Comparison of ENCODE assay signal across 6 cellular contexts in the genomic region with DNA sequence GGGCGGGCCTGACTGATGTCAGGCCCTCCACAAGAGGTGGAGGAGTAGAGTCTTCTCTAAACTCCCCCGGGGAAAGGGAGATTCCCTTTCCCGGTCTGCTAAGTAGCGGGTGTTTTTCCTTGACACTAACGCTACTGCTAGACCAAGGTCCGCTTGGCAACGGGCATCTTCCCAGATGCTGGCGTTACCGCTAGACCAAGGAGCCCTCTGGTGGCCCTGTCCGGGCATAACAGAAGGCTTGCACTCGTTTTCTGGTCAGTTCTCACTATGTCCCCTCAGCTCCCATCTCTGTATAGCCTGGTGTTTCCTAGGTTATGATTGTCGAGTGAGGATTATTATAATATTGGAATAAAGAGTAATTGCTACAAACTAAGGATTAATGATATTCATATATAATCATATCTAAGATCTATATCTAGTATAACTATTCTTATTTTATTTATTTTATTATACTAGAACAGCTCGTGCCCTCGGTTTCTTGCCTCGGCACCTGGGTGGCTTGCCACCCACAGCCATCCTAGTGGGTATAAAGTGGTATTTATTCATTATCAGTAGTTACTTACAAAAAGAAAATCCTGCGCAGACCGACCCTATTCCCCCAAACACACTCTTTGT. TPM values are rescaled to one million over a fixed set of nuclear protein-coding genes. Genes with fewer than 3 reads are reported as not detected.
DNase-seq lines count a peak whose midpoint lies in the region; ATAC-seq and TF ChIP-seq lines count a peak whose summit lies in the region.
"Not testable (repeated sequence)": the region's sequence is repeated elsewhere in the genome, so short reads cannot be mapped to it uniquely, and the experiment has no call there.

No MANE protein-coding gene starts in this region.

- peak; percentile 56 for TF ChIP-seq RAD21 in IMR-90 (IDR thresholded peaks at IDR 0.05; ENCODE audit: low read length)

- dilution Hi-C loops in IMR-90 (cut with HindIII; ENCODE audit: low sequenced_read_pairs, unreplicated experiment), result not testable (repeated sequence)

- peak; percentile 42; the same call in 1 of the 2 replicates for ATAC-seq in IMR-90 (ENCODE audit: low read depth)

- not testable (repeated sequence) for BruUV-seq in IMR-90 (replicated peaks; lab: Mats Ljungman, UMichigan)

- no CpG with 5 or more reads among the region's 17 CpGs for WGBS in IMR-90 (ENCODE audit: extremely low coverage in 2 of 2, insufficient read length in 1 of 2), 2 experiments

- not testable (repeated sequence) for H2BK5ac ChIP-seq in IMR-90 (ENCODE audit: low read depth, low read length, poor library complexity, severe bottlenecking)

- not testable (repeated sequence) for H3K27me3 ChIP-seq in BJ (ENCODE audit: control insufficient read depth, insufficient read depth, low read length); IMR-90 (ENCODE audit: control insufficient read depth, insufficient read depth, low read length); Peyer's patch; cardiac muscle cell

- POLR2A ChIA-PET in BJ (lab: Charles Lee); IMR-90 (lab: Charles Lee; ENCODE audit: unreplicated experiment): not testable (repeated sequence)

- intact Hi-C loops in IMR-90 (cut with micrococcal nuclease), result not testable (repeated sequence)

- not testable (repeated sequence) for H2AK9ac ChIP-seq in IMR-90 (replicated peaks; ENCODE audit: low read depth, low read length, poor library complexity)

- H2BK15ac ChIP-seq in IMR-90 (ENCODE audit: low read depth, low read length), result not testable (repeated sequence)

- H3K27ac ChIP-seq in IMR-90 (ENCODE audit: insufficient read depth, low read length); cardiac muscle cell: not testable (repeated sequence)
- H3K27ac ChIP-seq in Peyer's patch, result peak overlapping the region in 1 of 4 donors; percentile 39

- not testable (repeated sequence) for H2AK5ac ChIP-seq in IMR-90 (ENCODE audit: low read depth, low read length)

- in situ Hi-C loops in IMR-90 (cut with MboI; ENCODE audit: low sequenced_read_pairs), result not testable (repeated sequence)

- H3K9ac ChIP-seq in IMR-90 (ENCODE audit: low read depth, low read length), result not testable (repeated sequence)

- H2AFZ ChIP-seq in IMR-90 (replicated peaks; ENCODE audit: low read length, poor library complexity), result not testable (repeated sequence)

- not testable (repeated sequence) for DNase-seq in BJ (ENCODE audit: low read depth)
- DNase-seq in IMR-90 (peak; percentile 69), Peyer's patch (peak; percentile 35 to 83 (median 76)), anterior cingulate cortex (lab: John Stamatoyannopoulos, UW) (peak in 36 of 58 donors; percentile 3 to 74 (median 37)), cardiac muscle cell (ENCODE audit: low read depth in 1 of 2, low spot score in 1 of 2) (peak; percentile 50 to 77), pons (ENCODE audit: low spot score) (peak; percentile 44)

- not testable (repeated sequence) for H3K4me2 ChIP-seq in IMR-90 (ENCODE audit: low read depth, low read length)

- TF ChIP-seq POLR2A in IMR-90 (IDR thresholded peaks at IDR 0.05; ENCODE audit: low read depth, low read length); Peyer's patch (IDR thresholded peaks at IDR 0.05): not testable (repeated sequence)

- H3K79me1 ChIP-seq in IMR-90 (ENCODE audit: low read depth in 1 of 2, low read length in 2 of 2), result peaks cover 24 to 29% of the 10 kb centered on the region in 2 experiments; a peak in 3 of 4 replicates

- not testable (repeated sequence) for H3K9me3 ChIP-seq in IMR-90 (ENCODE audit: control insufficient read depth, insufficient read depth, low read length); Peyer's patch; cardiac muscle cell (ENCODE audit: low read depth)

- TF ChIP-seq CTCF in BJ (IDR thresholded peaks at IDR 0.05; ENCODE audit: insufficient read depth, low read depth, low read length) (peak; percentile 65), IMR-90 (conservative IDR thresholded peaks at IDR 0.05; ENCODE audit: low read depth, low read length) (peak; percentile 53), Peyer's patch (IDR thresholded peaks at IDR 0.05) (peak in 5 of 6 experiments; percentile 25 to 84 (median 76)), cardiac muscle cell (IDR thresholded peaks at IDR 0.05; ENCODE audit: low read depth, low read length) (peak; percentile 68)

- H3K4me1 ChIP-seq in IMR-90 (ENCODE audit: control insufficient read depth, insufficient read depth, low read length); Peyer's patch; cardiac muscle cell (ENCODE audit: low read depth): not testable (repeated sequence)

- H3K56ac ChIP-seq in IMR-90 (ENCODE audit: extremely low read depth, insufficient read depth, low read length), result not testable (repeated sequence)

- H3K4me3 ChIP-seq in BJ (ENCODE audit: low read depth, low read length); IMR-90 (ENCODE audit: insufficient read depth, low read depth, low read length); Peyer's patch; cardiac muscle cell: not testable (repeated sequence)

- H3K36me3 ChIP-seq in BJ (ENCODE audit: control insufficient read depth, insufficient read depth, low read length), result peaks cover 45% of the 10 kb centered on the region
- H3K36me3 ChIP-seq in IMR-90 (ENCODE audit: control insufficient read depth, insufficient read depth, low read length), result peaks cover 72% of the 10 kb centered on the region
- peaks cover 3 to 97% (median 4%) of the 10 kb centered on the region in 3 donors for H3K36me3 ChIP-seq in Peyer's patch
- peaks cover 68% of the 10 kb centered on the region for H3K36me3 ChIP-seq in cardiac muscle cell

- not testable (repeated sequence) for H4K91ac ChIP-seq in IMR-90 (ENCODE audit: insufficient read depth, low read depth, low read length)

- not testable (repeated sequence) for H3K4ac ChIP-seq in IMR-90 (ENCODE audit: low read depth, low read length)

- not testable (repeated sequence) for H3K23ac ChIP-seq in IMR-90 (ENCODE audit: low read depth, low read length)

- not testable (repeated sequence) for H4K5ac ChIP-seq in IMR-90 (ENCODE audit: low read depth, low read length)

- not testable (repeated sequence) for H3K14ac ChIP-seq in IMR-90 (replicated peaks; ENCODE audit: low read depth, low read length)

- not testable (repeated sequence) for H4K8ac ChIP-seq in IMR-90 (ENCODE audit: low read depth in 2 of 2, low read length in 2 of 2)

- H3K9me1 ChIP-seq in IMR-90 (ENCODE audit: insufficient read depth, low read length), result not testable (repeated sequence)

- not testable (repeated sequence) for H3K18ac ChIP-seq in IMR-90 (ENCODE audit: low read depth, low read length)

- CTCF ChIA-PET in BJ (lab: Yijun Ruan, JAX), result interaction anchor here (0.6 to 1.4 kb wide), 11 partner anchors 9 to 77 kb away, joined by 3 to 7 read pairs (median 3); no protein-coding TSS in a partner anchor
- CTCF ChIA-PET in IMR-90 (lab: Yijun Ruan, JAX), result interaction anchor here (1.1 kb wide), 1 partner anchor 8 kb away, joined by 5 read pairs; no protein-coding TSS in a partner anchor

- not testable (repeated sequence) for H2BK120ac ChIP-seq in IMR-90 (ENCODE audit: low read depth, low read length)

- H2BK20ac ChIP-seq in IMR-90 (ENCODE audit: low read depth, low read length), result not testable (repeated sequence)

- peaks cover 24% of the 10 kb centered on the region for H4K20me1 ChIP-seq in IMR-90 (ENCODE audit: insufficient read depth, low read length)

RNA-seq across cellular contexts. Expression of a gene that starts 6.9 kb away (rescaled TPM):
- polyA plus RNA-seq in BJ (2011; rRNA removed) (85.2 and 92.9 TPM in 2 replicates), IMR-90 (2012; rRNA removed) (94.2 and 97.2 TPM in 2 replicates), cardiac muscle cell (132 and 193 TPM in 2 replicates)
- 29.1 and 34.1 TPM in 2 replicates for polyA minus RNA-seq in BJ (2011; rRNA and poly(A)+ RNA removed)
- total RNA-seq in IMR-90 (2012; rRNA removed) (72.6 and 111 TPM in 2 replicates), Peyer's patch (10 to 100 TPM; 44.7 to 82.0 (median 58.4) TPM), cardiac muscle cell (66.9 and 110 TPM in 2 replicates)
- 45.7 and 87.3 TPM in 2 replicates for polyA plus RNA-seq in IMR-90 (2012; cell fraction: cytosol; rRNA removed)
- polyA plus RNA-seq in IMR-90 (2012; cell fraction: nucleus; rRNA removed; ENCODE audit: low replicate concordance), result 26.6 and 74.7 TPM in 2 replicates

RNA-seq across cellular contexts. Expression of a gene that starts 7.2 kb away (rescaled TPM):
- polyA plus RNA-seq in BJ (2011; rRNA removed) (45.5 and 62.0 TPM in 2 replicates), IMR-90 (2012; rRNA removed) (123 and 193 TPM in 2 replicates), cardiac muscle cell (75.1 and 81.0 TPM in 2 replicates)
- 13.5 and 17.3 TPM in 2 replicates for polyA minus RNA-seq in BJ (2011; rRNA and poly(A)+ RNA removed)
- total RNA-seq in IMR-90 (2012; rRNA removed) (40.3 and 124 TPM in 2 replicates), Peyer's patch (10 to 100 TPM; 32.4 to 52.0 (median 40.6) TPM), cardiac muscle cell (130 and 181 TPM in 2 replicates)
- 86.2 and 146 TPM in 2 replicates for polyA plus RNA-seq in IMR-90 (2012; cell fraction: cytosol; rRNA removed)
- 22.9 and 59.0 TPM in 2 replicates for polyA plus RNA-seq in IMR-90 (2012; cell fraction: nucleus; rRNA removed; ENCODE audit: low replicate concordance)

RNA-seq across cellular contexts. Expression of a gene that starts 23.0 kb away (rescaled TPM):
- polyA plus RNA-seq in BJ (2011; rRNA removed), result 1.7 and 3.5 TPM in 2 replicates
- 1.7 and 2.4 TPM in 2 replicates for polyA minus RNA-seq in BJ (2011; rRNA and poly(A)+ RNA removed)
- 2.2 and 2.8 TPM in 2 replicates for total RNA-seq in IMR-90 (2012; rRNA removed)
- 4.0 and 4.7 TPM in 2 replicates for polyA plus RNA-seq in IMR-90 (2012; rRNA removed)
- 1.9 and 3.5 TPM in 2 replicates for polyA plus RNA-seq in IMR-90 (2012; cell fraction: cytosol; rRNA removed)
- 9.5 and 11.6 TPM in 2 replicates for polyA plus RNA-seq in IMR-90 (2012; cell fraction: nucleus; rRNA removed; ENCODE audit: low replicate concordance)
- 1 to 10 TPM; 8.3 to 9.1 (median 8.6) TPM for total RNA-seq in Peyer's patch
- total RNA-seq in cardiac muscle cell, result 13.7 and 27.9 TPM in 2 replicates
- polyA plus RNA-seq in cardiac muscle cell, result 6.1 and 7.8 TPM in 2 replicates

RNA-seq across cellular contexts. Expression of a gene that starts 23.1 kb away (rescaled TPM):
- 33.6 and 40.1 TPM in 2 replicates for polyA plus RNA-seq in BJ (2011; rRNA removed)
- polyA minus RNA-seq in BJ (2011; rRNA and poly(A)+ RNA removed), result 27.6 and 47.2 TPM in 2 replicates
- total RNA-seq in IMR-90 (2012; rRNA removed), result 23.8 and 23.9 TPM in 2 replicates
- polyA plus RNA-seq in IMR-90 (2012; rRNA removed), result 38.5 and 44.9 TPM in 2 replicates
- polyA plus RNA-seq in IMR-90 (2012; cell fraction: cytosol; rRNA removed), result 16.1 and 26.6 TPM in 2 replicates
- 158 and 162 TPM in 2 replicates for polyA plus RNA-seq in IMR-90 (2012; cell fraction: nucleus; rRNA removed; ENCODE audit: low replicate concordance)
- total RNA-seq in Peyer's patch, result 10 to 100 TPM; 21.4 to 42.2 (median 35.5) TPM
- 59.9 and 84.1 TPM in 2 replicates for total RNA-seq in cardiac muscle cell
- 59.8 and 75.2 TPM in 2 replicates for polyA plus RNA-seq in cardiac muscle cell

RNA-seq across cellular contexts. Expression of a gene that starts 41.1 kb away (rescaled TPM):
- 209 and 642 TPM in 2 replicates for polyA plus RNA-seq in BJ (2011; rRNA removed)
- 89.1 and 100 TPM in 2 replicates for polyA minus RNA-seq in BJ (2011; rRNA and poly(A)+ RNA removed)
- 243 and 351 TPM in 2 replicates for total RNA-seq in IMR-90 (2012; rRNA removed)
- polyA plus RNA-seq in IMR-90 (2012; rRNA removed), result 488 and 548 TPM in 2 replicates
- 590 and 650 TPM in 2 replicates for polyA plus RNA-seq in IMR-90 (2012; cell fraction: cytosol; rRNA removed)
- 160 and 428 TPM in 2 replicates for polyA plus RNA-seq in IMR-90 (2012; cell fraction: nucleus; rRNA removed; ENCODE audit: low replicate concordance)
- total RNA-seq in Peyer's patch, result 100 to 1,000 TPM; 228 to 386 (median 343) TPM
- total RNA-seq in cardiac muscle cell, result 38.7 and 61.7 TPM in 2 replicates
- 49.3 and 56.1 TPM in 2 replicates for polyA plus RNA-seq in cardiac muscle cell
